33 cellular contexts compared by ENCODE assay signal in the genomic region with DNA sequence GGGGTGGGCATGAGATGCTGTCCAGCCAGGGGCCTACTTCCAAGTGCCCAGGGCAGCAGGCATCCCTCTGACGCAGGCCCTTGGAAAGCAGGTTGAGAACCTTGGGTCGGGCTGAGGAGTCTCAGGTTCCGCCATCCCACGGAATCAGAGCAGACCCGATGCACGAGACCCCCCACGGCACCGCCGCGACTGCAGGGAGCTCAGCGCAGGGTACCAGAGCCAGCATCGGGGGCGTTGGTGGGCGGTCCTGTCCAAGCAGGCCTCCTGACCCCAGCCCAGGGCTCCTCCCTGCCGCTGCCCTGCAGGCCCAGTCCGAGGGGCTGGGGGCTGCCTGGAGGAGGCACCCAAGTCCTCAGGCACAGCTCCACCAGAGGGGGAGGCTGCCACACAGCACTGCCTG.
"Had no signal": no experiment of that assay in that cellular context is flagged by ENCODE, and none has a peak within 500 bp of the region (broad histone marks: within the 10 kb centered on the region; RNA-seq: fewer than 3 reads in every experiment).

No MANE protein-coding gene starts in this region.

- DNase-seq: activated B cell treated with CpG ODN at 0.5 μM for 24 hours; activated CD4-positive, alpha-beta memory T cell treated with anti-CD3 and anti-CD28 coated beads for 36 hours; activated CD4-positive, alpha-beta T cell treated with anti-CD3 and anti-CD28 coated beads for 4 hours; activated CD4-positive, alpha-beta T cell treated with anti-CD3 and anti-CD28 coated beads, Interleukin-2, amount 10 ng/mL, durations not matched to agents 24 days and 14 days; activated CD4-positive, alpha-beta T cell treated with anti-CD3 and anti-CD28 coated beads, Interleukin-2, amount 50 U/mL, for 1 hour; activated CD4-positive, alpha-beta T cell treated with anti-CD3 and anti-CD28 coated beads, Interleukin-2, amount 50 U/mL, for 4 hours; activated CD4-positive, CD25-positive, alpha-beta regulatory T cell treated with anti-CD3 and anti-CD28 coated beads, Interleukin-2, amount 50 U/mL, for 72 hours; activated CD8-positive, alpha-beta memory T cell treated with anti-CD3 and anti-CD28 coated beads, Interleukin-2, amount 50 U/mL, for 4 hours; activated CD8-positive, alpha-beta T cell treated with anti-CD3 and anti-CD28 coated beads for 36 hours; activated effector memory CD4-positive, alpha-beta T cell treated with anti-CD3 and anti-CD28 coated beads, Interleukin-2, amount 50 U/mL, for 16 hours; activated gamma-delta T cell treated with Interleukin-2 at 50 U/mL for 16 hours; activated naive CD4-positive, alpha-beta T cell; activated naive CD4-positive, alpha-beta T cell treated with anti-CD3 and anti-CD28 coated beads for 36 hours; activated naive CD4-positive, alpha-beta T cell treated with anti-CD3 and anti-CD28 coated beads, Interleukin-2, amount 50 U/mL, for 16 hours; activated naive CD8-positive, alpha-beta T cell treated with anti-CD3 and anti-CD28 coated beads for 36 hours; activated T-cell treated with anti-CD3 and anti-CD28 coated beads for 4 hours; activated T-cell treated with anti-CD3 and anti-CD28 coated beads, Interleukin-2, amount 50 U/mL, for 1 hour; activated T-cell treated with anti-CD3 and anti-CD28 coated beads, Interleukin-2, amount 50 U/mL, for 4 hours; activated T-cell treated with anti-CD3 and anti-CD28 coated beads, Interleukin-2, amount 50 U/mL, for 72 hours; adrenal gland; amniotic stem cell; aorta; body of pancreas; brain microvascular endothelial cell; caudate nucleus; cerebellar nuclear complex; T-helper 1 cell; T-helper 2 cell; T-helper 9 cell had no signal

- H3K27ac ChIP-seq: adrenal gland, brain microvascular endothelial cell, breast epithelium, VCaP had no signal

- H3K9me3 ChIP-seq: adrenal gland, body of pancreas, breast epithelium had no signal

- H3K27me3 ChIP-seq: body of pancreas had no signal

- H3K4me3 ChIP-seq: adrenal gland, body of pancreas, breast epithelium had no signal

- H3K4me1 ChIP-seq: adrenal gland, breast epithelium had no signal

- ATAC-seq: activated CD8-positive, alpha-beta T cell treated with anti-CD3 and anti-CD28 coated beads for 36 hours; activated naive CD4-positive, alpha-beta T cell treated with anti-CD3 and anti-CD28 coated beads, Interleukin-2, amount 50 U/mL, for 72 hours; activated T-cell treated with anti-CD3 and anti-CD28 coated beads, Interleukin-2, amount 50 U/mL, for 4 hours; activated T-cell treated with anti-CD3 and anti-CD28 coated beads, Interleukin-2, amount 50 U/mL, for 72 hours; activated T-helper 17 cell treated with anti-CD3 and anti-CD28 coated beads, Interleukin-2, amount 50 U/mL, for 72 hours; body of pancreas had no signal

- H3K36me3 ChIP-seq: adrenal gland, brain microvascular endothelial cell, breast epithelium had no signal
